ENCODE assay signal across 13 cellular contexts in genomic region chr1:39957299-39958020, GRCh38. TPM values are rescaled to one million over a fixed set of nuclear protein-coding genes. Genes with fewer than 3 reads are reported as not detected.
DNase-seq lines count a peak whose midpoint lies in the region; ATAC-seq, FAIRE-seq and TF ChIP-seq lines count a peak whose summit lies in the region.
"Had no signal": no experiment of that assay in that cellular context is flagged by ENCODE, and none has a peak within 500 bp of the region (broad histone marks: within the 10 kb centered on the region; RNA-seq: fewer than 3 reads in every experiment).

No MANE protein-coding gene starts in this region.

- peaks cover 24% of the 10 kb centered on the region for H3K4me1 ChIP-seq in A673 (ENCODE audit: insufficient read depth, low read length, poor library complexity, severe bottlenecking)

- no peaks in the 10 kb centered on the region for H3K27me3 ChIP-seq in CD4-positive, alpha-beta T cell (ENCODE audit: control insufficient read depth, insufficient read depth, low read length)
- H3K27me3 ChIP-seq in bronchial epithelial cell (ENCODE audit: control insufficient read depth, insufficient read depth, low read length) = no peaks in the 10 kb centered on the region
- H3K27me3 ChIP-seq in A673 (replicated peaks; ENCODE audit: insufficient read depth, low read depth, low read length, poor library complexity) = no peaks in the 10 kb centered on the region

- H3K9me3 ChIP-seq in CD4-positive, alpha-beta T cell (ENCODE audit: control insufficient read depth, low read length) = no peaks in the 10 kb centered on the region
- H3K9me3 ChIP-seq in A673 (ENCODE audit: low read depth, low read length, poor library complexity, severe bottlenecking) = no peaks in the 10 kb centered on the region
- H3K9me3 ChIP-seq: mucosa of descending colon, thoracic aorta had no signal

- H3K36me3 Mint-ChIP-seq in CD4-positive, alpha-beta T cell (ENCODE audit: low read depth) = no peaks in the 10 kb centered on the region
- no peaks in the 10 kb centered on the region for H3K36me3 Mint-ChIP-seq in natural killer cell

- POLR2A ChIA-PET in CD4-positive, alpha-beta T cell (lab: Charles Lee) = no interaction called here
- POLR2A ChIA-PET in A673 (lab: Charles Lee; ENCODE audit: low non-redundant PET) = no interaction called here

- H3K4me3 Mint-ChIP-seq in CD4-positive, alpha-beta T cell = peak overlapping the region; percentile 34
- H3K4me3 Mint-ChIP-seq in natural killer cell = peak overlapping the region; percentile 40

- no peak for DNase-seq in CD4-positive, alpha-beta T cell
- DNase-seq in NCI-H1694 (lab: John Stamatoyannopoulos, UW) (peak; percentile 100), bronchial epithelial cell (ENCODE audit: low read depth) (peak; percentile 48), natural killer cell (no peak), A673 (ENCODE audit: low spot score) (no peak), MV-4-11 (lab: John Stamatoyannopoulos, UW) (no peak)
- DNase-seq: CD4-positive, alpha-beta memory T cell; foreskin melanocyte had no signal

- peaks cover 25% of the 10 kb centered on the region for H3K4me1 Mint-ChIP-seq in CD4-positive, alpha-beta T cell (ENCODE audit: low read depth)
- H3K4me1 Mint-ChIP-seq in natural killer cell = peaks cover 20 to 22% of the 10 kb centered on the region in 2 donors

- no peaks in the 10 kb centered on the region for H3K9me3 Mint-ChIP-seq in CD4-positive, alpha-beta T cell
- H3K9me3 Mint-ChIP-seq in natural killer cell = no peaks in the 10 kb centered on the region
- H3K9me3 Mint-ChIP-seq: CD4-positive, alpha-beta memory T cell had no signal

- intact Hi-C loops in CD4-positive, alpha-beta T cell (cut with DNase I, micrococcal nuclease) = no loop called here
- intact Hi-C loops in natural killer cell (cut with micrococcal nuclease) = no loop called here
- intact Hi-C loops in A673 (cut with micrococcal nuclease; ENCODE audit: unreplicated experiment) = no loop called here

- BruUV-seq in A673 (replicated peaks; lab: Mats Ljungman, UMichigan) = no TSS peak

- CTCF ChIA-PET in CD4-positive, alpha-beta T cell (lab: Charles Lee) = interaction anchor here (0.6 to 1.0 kb wide), 2 partner anchors 15 to 46 kb away, joined by 3 read pairs; no protein-coding TSS in a partner anchor
- CTCF ChIA-PET in A673 (lab: Charles Lee) = no interaction called here

- TF ChIP-seq CTCF in CD4-positive, alpha-beta T cell (IDR thresholded peaks at IDR 0.05) = no peak
- TF ChIP-seq CTCF in bronchial epithelial cell (IDR thresholded peaks at IDR 0.05; ENCODE audit: insufficient read depth, low read length, severe bottlenecking) (no peak), natural killer cell (IDR thresholded peaks at IDR 0.05) (no peak), A673 (conservative IDR thresholded peaks at IDR 0.05; ENCODE audit: low read depth, low read length) (no peak)

- no peak overlapping the region for H3K27ac ChIP-seq in CD4-positive, alpha-beta T cell (ENCODE audit: low read depth, low read length)
- no peak overlapping the region for H3K27ac ChIP-seq in A673 (ENCODE audit: low read depth, low read length, poor library complexity, severe bottlenecking)
- H3K27ac ChIP-seq: thoracic aorta, VCaP had no signal

- H3K4me3 ChIP-seq in bronchial epithelial cell (ENCODE audit: low read depth, low read length) (no peak overlapping the region), A673 (ENCODE audit: low read depth, low read length, poor library complexity, severe bottlenecking) (no peak overlapping the region)
- H3K4me3 ChIP-seq: mucosa of descending colon, thoracic aorta had no signal

- FAIRE-seq in bronchial epithelial cell (lab: Jason Lieb, UNC) = no peak

- H3K36me3 ChIP-seq in bronchial epithelial cell (ENCODE audit: control insufficient read depth, insufficient read depth, low read length) (peaks cover 17% of the 10 kb centered on the region), A673 (ENCODE audit: insufficient read depth, low read length, poor library complexity, severe bottlenecking) (no peaks in the 10 kb centered on the region)
- H3K36me3 ChIP-seq: thoracic aorta had no signal

- no peak for ATAC-seq in CD4-positive, alpha-beta T cell (ENCODE audit: poor library complexity)
- no peak for ATAC-seq in natural killer cell
- no peak for ATAC-seq in HG03439 (IDR thresholded peaks at IDR 0.05; ENCODE audit: unreplicated experiment)
- ATAC-seq in GM19324 (IDR thresholded peaks at IDR 0.05; ENCODE audit: low FRiP score, unreplicated experiment) = no peak
- ATAC-seq: mucosa of descending colon had no signal

- no peaks in the 10 kb centered on the region for H3K27me3 Mint-ChIP-seq in CD4-positive, alpha-beta T cell
- peaks cover 0 to 3% of the 10 kb centered on the region in 2 donors for H3K27me3 Mint-ChIP-seq in natural killer cell (ENCODE audit: low read depth in 2 of 2)
- H3K27me3 Mint-ChIP-seq: CD4-positive, alpha-beta memory T cell had no signal

- no peak overlapping the region for H3K27ac Mint-ChIP-seq in CD4-positive, alpha-beta T cell
- H3K27ac Mint-ChIP-seq in natural killer cell = no peak overlapping the region

RNA-seq across cellular contexts. Expression of gene MFSD2A, which starts 2.5 kb away (rescaled TPM):
- 1 to 10 TPM; 2.5 to 2.7 TPM for total RNA-seq in CD4-positive, alpha-beta T cell
- total RNA-seq in bronchial epithelial cell (8.8 and 11.1 TPM in 2 replicates), natural killer cell (1 to 10 TPM; 2.8 to 4.4 (median 3.7) TPM), A673 (2021) (6.8 and 7.4 TPM in 2 replicates)

RNA-seq across cellular contexts. Expression of gene MYCL, which starts 55.7 kb away (rescaled TPM):
- under 1 TPM; 0.08 to 0.50 TPM for total RNA-seq in CD4-positive, alpha-beta T cell
- 5.5 and 7.9 TPM in 2 replicates for total RNA-seq in bronchial epithelial cell
- total RNA-seq in natural killer cell = 1 to 10 TPM in 1 of 3 donors, under 1 TPM in 2; 0.70 to 1.9 (median 0.92) TPM
- 0.58 and 2.1 TPM in 2 replicates for total RNA-seq in A673 (2021)

Comparison
In these comparisons a context has a peak if more than half of its experiments do, and no peak if none do; other contexts are left out.
1. DNase-seq: peak in NCI-H1694 (single experiment) and bronchial epithelial cell (single experiment); none in CD4-positive, alpha-beta T cell (0 of 10), natural killer cell (single experiment), A673 (single experiment) and MV-4-11 (single experiment).